Comparison of ENCODE assay signal across 10 cellular contexts in genomic region chr5:124718376-124718775, GRCh38. TPM values are rescaled to one million over a fixed set of nuclear protein-coding genes. Genes with fewer than 3 reads are reported as not detected.
DNase-seq lines count a peak whose midpoint lies in the region; TF ChIP-seq lines count a peak whose summit lies in the region.
"Had no signal": no experiment of that assay in that cellular context is flagged by ENCODE, and none has a peak within 500 bp of the region (broad histone marks: within the 10 kb centered on the region; RNA-seq: fewer than 3 reads in every experiment).

No MANE protein-coding gene starts in this region.

- no peaks in the 10 kb centered on the region; a peak in 1 of 3 replicates for H3K36me3 ChIP-seq in HEK293 (ENCODE audit: control insufficient read depth in 2 of 2, insufficient read depth in 1 of 2, low read length in 2 of 2)
- no peaks in the 10 kb centered on the region for H3K36me3 ChIP-seq in parathyroid adenoma (ENCODE audit: control insufficient read depth, insufficient read depth, low read length)

- H3K4me1 ChIP-seq in HEK293 (ENCODE audit: control insufficient read depth, insufficient read depth, low read length) (peaks cover 50% of the 10 kb centered on the region), parathyroid adenoma (no peaks in the 10 kb centered on the region)

- no peak overlapping the region for H2AFZ ChIP-seq in parathyroid adenoma

- H3K4me2 ChIP-seq in parathyroid adenoma (ENCODE audit: low read length): peak overlapping the region; percentile 21

- no peak for TF ChIP-seq CTCF in HEK293 (tag by site-specific recombination; IDR thresholded peaks at IDR 0.05)
- no peak for TF ChIP-seq CTCF in dorsolateral prefrontal cortex (IDR thresholded peaks at IDR 0.05 in 54 of 56, conservative IDR thresholded peaks at IDR 0.05 in 2 of 56; ENCODE audit: low read depth in 1 of 56, partially characterized antibody in 56 of 56)
- TF ChIP-seq CTCF in parathyroid adenoma (IDR thresholded peaks at IDR 0.05): no peak

- intact Hi-C loops in dorsolateral prefrontal cortex (cut with DNase I): no loop called here

- H3K27me3 ChIP-seq in dorsolateral prefrontal cortex (no peaks in the 10 kb centered on the region), parathyroid adenoma (ENCODE audit: control insufficient read depth, insufficient read depth, low read length) (no peaks in the 10 kb centered on the region)

- CTCF ChIA-PET in HEK293 (lab: Yijun Ruan, JAX): no interaction called here

- in situ Hi-C loops in KBM-7 (cut with MboI; ENCODE audit: low pct_unique_long_range_greater_than_20kb, low sequenced_read_pairs): no loop called here

- peak; percentile 71 to 91 for DNase-seq in NCI-H524 (lab: John Stamatoyannopoulos, UW)
- DNase-seq in dorsolateral prefrontal cortex: peak in 3 of 10 donors; percentile 26 to 77 (median 76)
- DNase-seq in KBM-7: no peak
- no peak for DNase-seq in Kasumi-1 (lab: John Stamatoyannopoulos, UW)
- DNase-seq in 8988T: no peak
- DNase-seq in DMS53 (lab: John Stamatoyannopoulos, UW): no peak
- DNase-seq: effector CD8-positive, alpha-beta T cell had no signal

- H3K9me3 ChIP-seq in HEK293 (ENCODE audit: control insufficient read depth, insufficient read depth, low read depth, low read length) (no peaks in the 10 kb centered on the region), parathyroid adenoma (ENCODE audit: control insufficient read depth, low read length) (no peaks in the 10 kb centered on the region)

- H3K4me3 ChIP-seq in HEK293 (ENCODE audit: low read depth, low read length): no peak overlapping the region
- peak overlapping the region in 29 of 59 donors; percentile 2 to 39 (median 21) for H3K4me3 ChIP-seq in dorsolateral prefrontal cortex
- no peak overlapping the region for H3K4me3 ChIP-seq in parathyroid adenoma (ENCODE audit: low read depth, low read length)

- H3K27ac ChIP-seq in HEK293 (ENCODE audit: extremely low read depth, low read depth, low read length) (no peak overlapping the region; the same call in 1 of the 2 replicates), dorsolateral prefrontal cortex (peak overlapping the region in 39 of 59 donors; percentile 0 to 69 (median 41)), parathyroid adenoma (no peak overlapping the region)

- H3K79me2 ChIP-seq in parathyroid adenoma: peaks cover 9% of the 10 kb centered on the region

- no peak overlapping the region for H3K9ac ChIP-seq in parathyroid adenoma

- POLR2A ChIA-PET in HEK293 (lab: Yijun Ruan, JAX): interaction anchor here (0.6 kb wide), 1 partner anchor 28 kb away, joined by 3 read pairs; the partner anchor contains the start of gene ZNF608

TF ChIP-seq in HEK293, 187 proteins besides CTCF, POLR2A, EP300 and RAD21 (continues in another document):
- TF ChIP-seq ZNF48 (tag by site-specific recombination; IDR thresholded peaks at IDR 0.05) (no peak), ZNF18 (tag by site-specific recombination; IDR thresholded peaks at IDR 0.05) (peak; percentile 78; the same call in 1 of the 2 replicates), ZNF776 (tag by site-specific recombination; IDR thresholded peaks at IDR 0.05; ENCODE audit: borderline replicate concordance) (no peak), IKZF3 (tag by site-specific recombination; IDR thresholded peaks at IDR 0.05) (peak; percentile 66), BCL6B (tag by site-specific recombination; IDR thresholded peaks at IDR 0.05) (peak; percentile 35; the same call in 1 of the 2 replicates), ZNF548 (tag by site-specific recombination; IDR thresholded peaks at IDR 0.05) (no peak), ZNF24 (tag by site-specific recombination; IDR thresholded peaks at IDR 0.05) (peak; percentile 56; the same call in 1 of the 2 replicates), ZBTB17 (tag by site-specific recombination; IDR thresholded peaks at IDR 0.05) (peak; percentile 40; the same call in 1 of the 2 replicates), ZNF211 (tag by site-specific recombination; IDR thresholded peaks at IDR 0.05; ENCODE audit: low read depth) (no peak), HOXC10 (CRISPR knock-in tag; IDR thresholded peaks at IDR 0.05) (no peak), ZNF404 (tag by site-specific recombination; IDR thresholded peaks at IDR 0.05) (no peak), ZNF37A (tag by site-specific recombination; IDR thresholded peaks at IDR 0.05) (no peak), ZNF488 (tag by site-specific recombination; IDR thresholded peaks at IDR 0.05) (no peak), ZNF394 (tag by site-specific recombination; IDR thresholded peaks at IDR 0.05; ENCODE audit: borderline replicate concordance) (0 out of 2 replicates have a peak, but pooled peaks have one; percentile 23), SP7 (tag by site-specific recombination; IDR thresholded peaks at IDR 0.05) (peak; percentile 87), ZXDB (tag by site-specific recombination; IDR thresholded peaks at IDR 0.05) (peak; percentile 51), MEIS1 (CRISPR knock-in tag; IDR thresholded peaks at IDR 0.05; ENCODE audit: borderline replicate concordance) (no peak), SCRT2 (tag by site-specific recombination; IDR thresholded peaks at IDR 0.05) (no peak), ZNF16 (tag by site-specific recombination; IDR thresholded peaks at IDR 0.05; ENCODE audit: low read depth) (no peak), ZSCAN18 (tag by site-specific recombination; IDR thresholded peaks at IDR 0.05) (no peak), ZSCAN30 (tag by site-specific recombination; IDR thresholded peaks at IDR 0.05) (no peak), ATF2 (tag by site-specific recombination; IDR thresholded peaks at IDR 0.05; ENCODE audit: low read depth) (no peak)

RNA-seq across cellular contexts. Expression of gene ZNF608, which starts 28.1 kb away (rescaled TPM):
- total RNA-seq in dorsolateral prefrontal cortex: 10 to 100 TPM; 21.1 to 70.6 (median 32.8) TPM
- total RNA-seq: activated naive CD4-positive, alpha-beta T cell treated with anti-CD3 and anti-CD28 coated beads, Interleukin-2, amount 50 U/mL, for 72 hours had no signal

Comparison
In these comparisons a context has a peak if more than half of its experiments do, and no peak if none do; other contexts are left out.
1. H3K27ac ChIP-seq: peak in dorsolateral prefrontal cortex (39 of 59); none in HEK293 (single experiment) and parathyroid adenoma (single experiment).
2. DNase-seq: peak in NCI-H524 (2 of 2); none in KBM-7 (single experiment), Kasumi-1 (0 of 2), 8988T (single experiment) and DMS53 (single experiment).